In genomic region chr15:93146196-93146595, GRCh38 we compare ENCODE assay signal across 16 cellular contexts. TPM values are rescaled to one million over a fixed set of nuclear protein-coding genes. Genes with fewer than 3 reads are reported as not detected.
DNase-seq lines count a peak whose midpoint lies in the region; ATAC-seq and TF ChIP-seq lines count a peak whose summit lies in the region.
"Had no signal": no experiment of that assay in that cellular context is flagged by ENCODE, and none has a peak within 500 bp of the region (broad histone marks: within the 10 kb centered on the region; RNA-seq: fewer than 3 reads in every experiment).

No MANE protein-coding gene starts in this region.

- intact Hi-C loops in Right ventricle myocardium inferior (cut with DNase I): no loop called here
- intact Hi-C loops in heart left ventricle (cut with DNase I): loop anchor here in 1 of 10 donors (10.0 kb wide), 1 partner anchor 979 kb away; no protein-coding TSS in a partner anchor

- H2BK15ac ChIP-seq in neuronal stem cell (ENCODE audit: low read length): no peak overlapping the region

- no peak overlapping the region for H3K4me2 ChIP-seq in neuronal stem cell (ENCODE audit: insufficient read depth, low read length, poor library complexity, severe bottlenecking)

- no peak for TF ChIP-seq POLR2A in heart left ventricle (IDR thresholded peaks at IDR 0.05)

- H2AK5ac ChIP-seq in neuronal stem cell (ENCODE audit: low read depth, low read length): no peak overlapping the region

- H3K27me3 Mint-ChIP-seq in brain (peaks cover 6% of the 10 kb centered on the region), osteocyte (ENCODE audit: unreplicated experiment) (no peaks in the 10 kb centered on the region)

- H4K91ac ChIP-seq in neuronal stem cell (ENCODE audit: low read depth, low read length, poor library complexity): no peak overlapping the region

- H3K9me3 ChIP-seq in heart left ventricle (no peaks in the 10 kb centered on the region), neuronal stem cell (replicated peaks in 1 of 2; ENCODE audit: control insufficient read depth in 2 of 2, insufficient read depth in 1 of 2, low read depth in 1 of 2, low read length in 2 of 2) (peaks cover 0 to 9% of the 10 kb centered on the region in 2 donors)

- H3K4me3 ChIP-seq in heart left ventricle (no peak overlapping the region), neuronal stem cell (ENCODE audit: low read length in 2 of 2) (no peak overlapping the region)

- H3K27me3 ChIP-seq in heart left ventricle (no peaks in the 10 kb centered on the region), neuronal stem cell (ENCODE audit: control insufficient read depth in 3 of 3, insufficient read depth in 3 of 3, low read depth in 1 of 3, low read length in 3 of 3) (no peaks in the 10 kb centered on the region)

- TF ChIP-seq CTCF in heart left ventricle (IDR thresholded peaks at IDR 0.05) (no peak), brain (conservative IDR thresholded peaks at IDR 0.05) (no peak), osteocyte (IDR thresholded peaks at IDR 0.05) (no peak)

- peak overlapping the region in 3 of 5 experiments; percentile 22 to 95 (median 68) for H3K27ac Mint-ChIP-seq in brain
- H3K27ac Mint-ChIP-seq in osteocyte (ENCODE audit: unreplicated experiment): no peak overlapping the region

- H2BK5ac ChIP-seq in neuronal stem cell (ENCODE audit: low read length): peak overlapping the region; percentile 19

- H2BK12ac ChIP-seq in neuronal stem cell (ENCODE audit: low read length): no peak overlapping the region

- WGBS in heart left ventricle, 4 donors: 58 to 79% (median 72%) methylated on average over 7 of the region's 7 CpGs
- no CpG with 5 or more reads among the region's 7 CpGs for WGBS in neuronal stem cell (ENCODE audit: extremely low coverage in 2 of 2, insufficient read length in 2 of 2, insufficient replicate concordance in 1 of 2), 2 donors

- H3K79me1 ChIP-seq in neuronal stem cell (ENCODE audit: low read depth, low read length): no peaks in the 10 kb centered on the region

- H3K9me3 Mint-ChIP-seq in brain (peaks cover 0 to 9% (median 2%) of the 10 kb centered on the region in 5 experiments), osteocyte (ENCODE audit: unreplicated experiment) (peaks cover 3% of the 10 kb centered on the region)

- H3K4me1 ChIP-seq in heart left ventricle: peaks cover 0 to 11% (median 0%) of the 10 kb centered on the region in 12 donors
- peaks cover 5 to 8% of the 10 kb centered on the region in 2 donors for H3K4me1 ChIP-seq in neuronal stem cell (ENCODE audit: control insufficient read depth in 2 of 2, insufficient read depth in 1 of 2, low read depth in 1 of 2, low read length in 2 of 2)

- H3K4me3 Mint-ChIP-seq in brain: no peak overlapping the region
- no peak overlapping the region for H3K4me3 Mint-ChIP-seq in osteocyte (ENCODE audit: unreplicated experiment)

- no peak overlapping the region for H2BK120ac ChIP-seq in neuronal stem cell (ENCODE audit: low read depth, low read length)

- no peak overlapping the region for H2AFZ ChIP-seq in neuronal stem cell (ENCODE audit: low read length)

- peaks cover 32% of the 10 kb centered on the region for H3K4me1 Mint-ChIP-seq in brain
- no peaks in the 10 kb centered on the region for H3K4me1 Mint-ChIP-seq in osteocyte (ENCODE audit: unreplicated experiment)

- H3K27ac ChIP-seq in heart left ventricle: no peak overlapping the region
- H3K27ac ChIP-seq in neuronal stem cell (replicated peaks; ENCODE audit: low read length): no peak overlapping the region

- no peak overlapping the region for H3K9ac ChIP-seq in neuronal stem cell (ENCODE audit: low read depth, low read length, poor library complexity)

- peak overlapping the region; percentile 32 for H3K18ac ChIP-seq in neuronal stem cell (ENCODE audit: low read length)

- no peak overlapping the region for H3K23ac ChIP-seq in neuronal stem cell (ENCODE audit: low read depth, low read length, poor library complexity)

- no peaks in the 10 kb centered on the region for H3K36me3 Mint-ChIP-seq in brain
- H3K36me3 Mint-ChIP-seq in osteocyte (ENCODE audit: unreplicated experiment): no peaks in the 10 kb centered on the region
- H3K36me3 Mint-ChIP-seq: CD4-positive, CD25-positive, alpha-beta regulatory T cell had no signal

- H4K8ac ChIP-seq in neuronal stem cell (ENCODE audit: low read depth, low read length): no peak overlapping the region

- no peak overlapping the region for H3K14ac ChIP-seq in neuronal stem cell (ENCODE audit: low read length)

- H3K4ac ChIP-seq in neuronal stem cell (ENCODE audit: low read length): no peak overlapping the region

- H3K36me3 ChIP-seq in heart left ventricle: no peaks in the 10 kb centered on the region
- no peaks in the 10 kb centered on the region for H3K36me3 ChIP-seq in neuronal stem cell (replicated peaks in 1 of 2; ENCODE audit: control insufficient read depth in 2 of 2, insufficient read depth in 2 of 2, low read length in 2 of 2)

- no peak for DNase-seq in Right ventricle myocardium inferior (ENCODE audit: missing footprints)
- DNase-seq in heart left ventricle: no peak
- no peak for DNase-seq in neuronal stem cell (ENCODE audit: low spot score)
- DNase-seq in stimulated activated naive CD8-positive, alpha-beta T cell treated with anti-CD3 and anti-CD28 coated beads, Interleukin-15, Interleukin-2, amounts not matched to agents 100 U/mL and 50 U/mL, for 24 hours: no peak
- DNase-seq in osteocyte (ENCODE audit: extremely low spot score, unreplicated experiment): no peak
- DNase-seq in T-helper 2 cell: no peak
- DNase-seq in stimulated activated CD4-positive, alpha-beta T cell treated with anti-CD3 and anti-CD28 coated beads, Interleukin-2, amount 100 ng/mL, for 24 hours: no peak
- DNase-seq: CD4-positive, CD25-positive, alpha-beta regulatory T cell; EL; MM.1S; NCI-H1105; NCI-H1694 treated with DMSO at 0.1 percent for 48 hours; NCI-H2171 treated with DMSO at 0.1 percent for 48 hours; NCI-H774; SIG-M5 had no signal

- ATAC-seq in Right ventricle myocardium inferior (peak; percentile 36), heart left ventricle (no peak)
- ATAC-seq in stimulated activated naive CD8-positive, alpha-beta T cell treated with anti-CD3 and anti-CD28 coated beads, Interleukin-15, Interleukin-2, amounts not matched to agents 100 U/mL and 50 U/mL, for 24 hours: no peak

RNA-seq across cellular contexts. Expression of gene RGMA, which starts 57.2 kb away (rescaled TPM):
- total RNA-seq in Right ventricle myocardium inferior: 35.2 TPM
- 10 to 100 TPM; 10.2 to 20.8 (median 14.8) TPM for total RNA-seq in heart left ventricle
- 10 to 100 TPM in 1 of 2 donors, 1 to 10 TPM in 1; 4.7 to 15.2 TPM for polyA plus RNA-seq in heart left ventricle
- 57.8 TPM for polyA plus RNA-seq in brain (ENCODE audit: insufficient read depth, low read depth, low replicate concordance)
- 196 TPM for polyA plus RNA-seq in neuronal stem cell (2013, experiment 1 of 2)
- 194 TPM for polyA plus RNA-seq in neuronal stem cell (2013, experiment 2 of 2)
- 12.4 and 13.7 TPM in 2 replicates for total RNA-seq in osteocyte
- polyA plus RNA-seq: CD4-positive, CD25-positive, alpha-beta regulatory T cell had no signal
